12 cellular contexts compared by ENCODE assay signal in the genomic region with DNA sequence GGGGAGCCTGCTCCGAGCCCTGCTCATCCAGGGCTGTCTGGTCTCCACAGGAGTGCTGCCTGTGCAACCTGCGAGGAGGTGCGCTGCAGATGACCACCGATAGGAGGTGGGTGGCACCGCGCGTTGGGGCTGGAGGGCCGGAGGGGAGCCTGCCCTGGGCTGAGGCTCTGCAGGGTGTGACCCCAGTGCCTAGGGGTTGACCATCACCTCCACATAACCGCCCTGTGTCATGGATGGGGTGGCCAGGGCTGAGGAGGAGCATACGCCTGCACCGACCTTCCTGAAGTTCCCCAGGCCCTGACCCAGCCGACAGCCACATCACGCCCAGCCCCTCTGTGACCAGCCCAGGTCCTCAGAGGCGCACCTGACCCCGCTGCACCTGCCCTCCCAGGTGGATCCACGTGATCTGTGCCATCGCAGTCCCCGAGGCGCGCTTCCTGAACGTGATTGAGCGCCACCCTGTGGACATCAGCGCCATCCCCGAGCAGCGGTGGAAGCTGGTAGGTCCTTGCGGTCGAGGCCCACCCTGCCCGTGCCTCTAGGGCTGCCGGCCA.
DNase-seq lines count a peak whose midpoint lies in the region; ATAC-seq and TF ChIP-seq lines count a peak whose summit lies in the region.
"Had no signal": no experiment of that assay in that cellular context is flagged by ENCODE, and none has a peak within 500 bp of the region (broad histone marks: within the 10 kb centered on the region; RNA-seq: fewer than 3 reads in every experiment).

No MANE protein-coding gene starts in this region.

- no peak for DNase-seq in GM10248 (ENCODE audit: extremely low spot score)
- DNase-seq in PC-3: no peak
- DNase-seq in hepatocyte (ENCODE audit: low spot score): no peak
- DNase-seq in NCI-H446 (lab: John Stamatoyannopoulos, UW): no peak
- DNase-seq in Calu3: no peak
- DNase-seq: activated naive CD4-positive, alpha-beta T cell treated with anti-CD3 and anti-CD28 coated beads, Interleukin-2, amount 50 U/mL, for 16 hours; OCI-M1; thyroid gland had no signal

- H3F3A ChIP-seq in PC-3 (ENCODE audit: low read length, unreplicated experiment): no peaks in the 10 kb centered on the region

- no peak overlapping the region for H3K4me3 Mint-ChIP-seq in Calu3 (ENCODE audit: low read depth, unreplicated experiment)

- no TSS peak for BruUV-seq in PC-3 (replicated peaks; lab: Mats Ljungman, UMichigan)
- no TSS peak for BruUV-seq in Calu3 (replicated peaks; lab: Mats Ljungman, UMichigan)

- H3K4me1 ChIP-seq in PC-3 (ENCODE audit: insufficient read depth, low read length) (no peaks in the 10 kb centered on the region), hepatocyte (ENCODE audit: insufficient read depth) (no peaks in the 10 kb centered on the region)
- H3K4me1 ChIP-seq: pancreas had no signal

- no peaks in the 10 kb centered on the region for H3K4me1 Mint-ChIP-seq in Calu3 (ENCODE audit: low read depth, unreplicated experiment)

- H2AFZ ChIP-seq in PC-3 (ENCODE audit: low read length) (no peak overlapping the region), hepatocyte (no peak overlapping the region)

- CTCF ChIA-PET in GM10248 (lab: Yijun Ruan, JAX): interaction anchor here (0.6 to 1.1 kb wide), 2 partner anchors 9 to 10 kb away, joined by 3 read pairs; no protein-coding TSS in a partner anchor
- CTCF ChIA-PET in PC-3 (lab: Charles Lee): no interaction called here
- CTCF ChIA-PET in Calu3 (lab: Charles Lee): no interaction called here

- H3K27ac Mint-ChIP-seq in Calu3 (ENCODE audit: unreplicated experiment): no peak overlapping the region

- intact Hi-C loops in PC-3 (cut with micrococcal nuclease) (no loop called here), Calu3 (cut with micrococcal nuclease; ENCODE audit: unreplicated experiment) (no loop called here)

- no peak for ATAC-seq in PC-3
- ATAC-seq in HG03135 (IDR thresholded peaks at IDR 0.05; ENCODE audit: unreplicated experiment): no peak
- ATAC-seq in GM19463 (IDR thresholded peaks at IDR 0.05; ENCODE audit: unreplicated experiment): no peak

- POLR2A ChIA-PET in GM10248 (lab: Yijun Ruan, JAX): no interaction called here
- POLR2A ChIA-PET in PC-3 (lab: Charles Lee; ENCODE audit: unreplicated experiment): no interaction called here

- H3K9me2 ChIP-seq in PC-3 (replicated peaks; ENCODE audit: low read length) (no peaks in the 10 kb centered on the region), hepatocyte (replicated peaks; ENCODE audit: insufficient read depth) (no peaks in the 10 kb centered on the region)

- H3K9me3 ChIP-seq in PC-3 (ENCODE audit: low read length): no peaks in the 10 kb centered on the region
- no peaks in the 10 kb centered on the region for H3K9me3 ChIP-seq in hepatocyte (ENCODE audit: low read depth)
- H3K9me3 ChIP-seq: pancreas, thyroid gland had no signal

- H4K20me1 ChIP-seq in PC-3 (ENCODE audit: low read length): no peaks in the 10 kb centered on the region
- peaks cover 2% of the 10 kb centered on the region for H4K20me1 ChIP-seq in hepatocyte (ENCODE audit: insufficient read depth, poor library complexity, severe bottlenecking)

- no peak overlapping the region for H3K27ac ChIP-seq in 22Rv1
- no peak overlapping the region for H3K27ac ChIP-seq in PC-3 (ENCODE audit: low read length)
- H3K27ac ChIP-seq in hepatocyte: no peak overlapping the region
- H3K27ac ChIP-seq: pancreas, thyroid gland had no signal

- H3K36me3 Mint-ChIP-seq in Calu3 (ENCODE audit: insufficient read depth, unreplicated experiment): no peaks in the 10 kb centered on the region

- WGBS in hepatocyte (ENCODE audit: low lambda C conversion rate, missing lambda C conversion rate): 79% methylated on average over 29 of the region's 29 CpGs

- H3K79me2 ChIP-seq in PC-3 (ENCODE audit: low read length): no peaks in the 10 kb centered on the region
- H3K79me2 ChIP-seq in hepatocyte: no peaks in the 10 kb centered on the region

- H3K27me3 Mint-ChIP-seq in Calu3 (ENCODE audit: unreplicated experiment): no peaks in the 10 kb centered on the region

- no peaks in the 10 kb centered on the region for H3K9me3 Mint-ChIP-seq in Calu3 (ENCODE audit: low read depth, unreplicated experiment)

- H3K4me3 ChIP-seq in PC-3 (ENCODE audit: low read length) (no peak overlapping the region), hepatocyte (no peak overlapping the region)
- H3K4me3 ChIP-seq: pancreas, thyroid gland had no signal

- H3K36me3 ChIP-seq in PC-3 (ENCODE audit: low read depth, low read length): peaks cover 18% of the 10 kb centered on the region; the same call in 1 of the 2 replicates
- H3K36me3 ChIP-seq in hepatocyte (replicated peaks; ENCODE audit: insufficient read depth, low read depth): no peaks in the 10 kb centered on the region

- no peaks in the 10 kb centered on the region for H3K27me3 ChIP-seq in PC-3 (ENCODE audit: low read length)
- no peaks in the 10 kb centered on the region for H3K27me3 ChIP-seq in hepatocyte
- H3K27me3 ChIP-seq: pancreas, thyroid gland had no signal

- no peak overlapping the region for H3K4me2 ChIP-seq in PC-3 (ENCODE audit: low read length)
- no peak overlapping the region for H3K4me2 ChIP-seq in hepatocyte

- TF ChIP-seq CTCF in 22Rv1 (IDR thresholded peaks at IDR 0.05) (peak; percentile 53), GM10248 (IDR thresholded peaks at IDR 0.05; ENCODE audit: control extremely low read depth, extremely low read depth, low read depth, missing control alignments) (peak; percentile 29), PC-3 (conservative IDR thresholded peaks at IDR 0.05; ENCODE audit: low read depth, low read length) (peak; percentile 63), hepatocyte (IDR thresholded peaks at IDR 0.05; ENCODE audit: poor library complexity) (peak; percentile 37), Calu3 (IDR thresholded peaks at IDR 0.05; ENCODE audit: unreplicated experiment) (no peak)

- no peak overlapping the region for H3K9ac ChIP-seq in PC-3 (ENCODE audit: low read length)
